ENCODE assay signal across 1 cellular context in genomic region chr2:54667726-54668650, GRCh38.
TF ChIP-seq lines count a peak whose summit lies in the region.

No MANE protein-coding gene starts in this region.

TF ChIP-seq in SK-N-SH treated with all-trans-retinoic acid at 6 μM for 48 hours, 23 proteins besides CTCF, POLR2A, EP300 and RAD21 (continued from another document):
- no peak for TF ChIP-seq CSRNP3 (CRISPR knock-in tag; IDR thresholded peaks at IDR 0.05)
- TF ChIP-seq TOX (CRISPR knock-in tag; IDR thresholded peaks at IDR 0.05; ENCODE audit: borderline replicate concordance) = no peak
- no peak for TF ChIP-seq OSR1 (CRISPR knock-in tag; IDR thresholded peaks at IDR 0.05)
- no peak for TF ChIP-seq ZFP30 (CRISPR knock-in tag; IDR thresholded peaks at IDR 0.05)
- TF ChIP-seq TSHZ2 (CRISPR knock-in tag; IDR thresholded peaks at IDR 0.05) = no peak
- no peak for TF ChIP-seq POU6F1 (CRISPR knock-in tag; IDR thresholded peaks at IDR 0.05; ENCODE audit: borderline replicate concordance, low read depth)
